ENCODE assay signal across 16 cellular contexts in the genomic region with DNA sequence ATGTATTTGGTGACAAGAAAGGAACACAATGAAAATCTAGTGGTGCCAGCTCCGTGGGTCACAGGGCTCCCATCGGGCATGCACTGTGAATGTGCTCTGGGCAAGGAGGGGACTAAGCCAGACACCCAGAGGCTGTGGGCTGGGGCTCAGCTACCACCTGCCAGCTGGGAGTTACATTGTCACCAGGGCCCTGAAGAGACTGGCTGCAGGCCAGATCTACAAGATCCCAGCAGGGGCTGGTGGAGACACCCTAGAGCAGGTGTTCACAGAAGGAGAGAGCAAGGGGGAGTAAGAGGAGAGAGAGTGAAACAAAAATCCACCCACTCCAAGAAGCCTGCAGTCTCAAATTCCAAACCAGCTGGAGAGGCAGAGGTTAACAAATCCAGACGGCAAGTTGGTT.
DNase-seq lines count a peak whose midpoint lies in the region; ATAC-seq, FAIRE-seq and TF ChIP-seq lines count a peak whose summit lies in the region.
"Had no signal": no experiment of that assay in that cellular context is flagged by ENCODE, and none has a peak within 500 bp of the region (broad histone marks: within the 10 kb centered on the region; RNA-seq: fewer than 3 reads in every experiment).

No MANE protein-coding gene starts in this region.

- no peaks in the 10 kb centered on the region for H3K36me3 ChIP-seq in pancreas

- no peak for ATAC-seq in activated naive CD4-positive, alpha-beta T cell treated with anti-CD3 and anti-CD28 coated beads, Interleukin-2, amount 50 U/mL, for 72 hours
- ATAC-seq in GM19023 (IDR thresholded peaks at IDR 0.05; ENCODE audit: unreplicated experiment) (no peak), pancreas (no peak)
- ATAC-seq: T-helper 17 cell had no signal

- peak overlapping the region in 3 of 5 experiments; percentile 18 to 89 (median 73) for H3K27ac Mint-ChIP-seq in brain
- H3K27ac Mint-ChIP-seq in activated naive CD4-positive, alpha-beta T cell treated with anti-CD3 and anti-CD28 coated beads, Interleukin-2, amount 50 U/mL, for 72 hours = no peak overlapping the region
- H3K27ac Mint-ChIP-seq: mesothelial cell of epicardium, T-helper 17 cell had no signal

- peak; percentile 69 for DNase-seq in DMS53 (lab: John Stamatoyannopoulos, UW)
- DNase-seq in NCI-H1417 treated with DMSO at 0.1 percent for 48 hours (lab: John Stamatoyannopoulos, UW) = peak; percentile 81
- peak; percentile 47 for DNase-seq in NCI-H2196 treated with DMSO at 0.1 percent for 48 hours (lab: John Stamatoyannopoulos, UW; ENCODE audit: unreplicated experiment)
- DNase-seq in activated naive CD4-positive, alpha-beta T cell treated with anti-CD3 and anti-CD28 coated beads, Interleukin-2, amount 50 U/mL, for 72 hours (ENCODE audit: low spot score in 2 of 2) = no peak
- DNase-seq in pancreas = no peak
- DNase-seq: activated CD4-positive, CD25-positive, alpha-beta regulatory T cell; activated effector memory CD4-positive, alpha-beta T cell treated with Interleukin-2 at 50 U/mL for 16 hours; anterior cingulate cortex; NCI-H526; nucleus accumbens; stimulated activated CD4-positive, alpha-beta T cell treated with anti-CD3 and anti-CD28 coated beads, Interleukin-4, amount 100 ng/mL, for 1 hour; T-helper 17 cell had no signal

- no peaks in the 10 kb centered on the region for H3K27me3 ChIP-seq in pancreas

- H3K9me3 ChIP-seq in pancreas = no peaks in the 10 kb centered on the region

- H3K27me3 Mint-ChIP-seq in brain = peaks cover 12% of the 10 kb centered on the region

- 36 to 46% methylated on average over 3 of the region's 3 CpGs for WGBS in pancreas, 2 donors

- intact Hi-C loops in pancreas (cut with DNase I) = no loop called here

- H3K4me3 Mint-ChIP-seq in brain = peak overlapping the region in 1 of 5 experiments; percentile 11
- H3K4me3 Mint-ChIP-seq: mesothelial cell of epicardium, T-helper 17 cell had no signal

- no peak for TF ChIP-seq CTCF in brain (conservative IDR thresholded peaks at IDR 0.05)
- no peak for TF ChIP-seq CTCF in pancreas (IDR thresholded peaks at IDR 0.05)

- H3K9me3 Mint-ChIP-seq in brain = no peaks in the 10 kb centered on the region
- H3K9me3 Mint-ChIP-seq in activated naive CD4-positive, alpha-beta T cell treated with anti-CD3 and anti-CD28 coated beads, Interleukin-2, amount 50 U/mL, for 72 hours = peaks cover 0 to 6% of the 10 kb centered on the region in 2 donors
- H3K9me3 Mint-ChIP-seq: mesothelial cell of epicardium had no signal

- no peaks in the 10 kb centered on the region for H3K36me3 Mint-ChIP-seq in brain
- no peaks in the 10 kb centered on the region for H3K36me3 Mint-ChIP-seq in activated naive CD4-positive, alpha-beta T cell treated with anti-CD3 and anti-CD28 coated beads, Interleukin-2, amount 50 U/mL, for 72 hours
- H3K36me3 Mint-ChIP-seq: mesothelial cell of epicardium had no signal

- FAIRE-seq in pancreas (lab: Jason Lieb, UNC) = no peak
- FAIRE-seq: endometrium had no signal

- H3K27ac ChIP-seq in pancreas = no peak overlapping the region

- peaks cover 44% of the 10 kb centered on the region for H3K4me1 Mint-ChIP-seq in brain
- H3K4me1 Mint-ChIP-seq: T-helper 17 cell had no signal

- H3K4me1 ChIP-seq in pancreas = no peaks in the 10 kb centered on the region

- H3K4me3 ChIP-seq in pancreas = no peak overlapping the region

Comparison
In these comparisons a context has a peak if more than half of its experiments do, and no peak if none do; other contexts are left out.
1. DNase-seq: peak in DMS53 (single experiment), NCI-H1417 treated with DMSO at 0.1 percent for 48 hours (single experiment) and NCI-H2196 treated with DMSO at 0.1 percent for 48 hours (single experiment); none in activated naive CD4-positive, alpha-beta T cell treated with anti-CD3 and anti-CD28 coated beads, Interleukin-2, amount 50 U/mL, for 72 hours (0 of 2) and pancreas (0 of 6).
2. H3K27ac Mint-ChIP-seq: peak in brain (3 of 5); none in activated naive CD4-positive, alpha-beta T cell treated with anti-CD3 and anti-CD28 coated beads, Interleukin-2, amount 50 U/mL, for 72 hours (0 of 2).